9 cellular contexts compared by ENCODE assay signal in the genomic region with DNA sequence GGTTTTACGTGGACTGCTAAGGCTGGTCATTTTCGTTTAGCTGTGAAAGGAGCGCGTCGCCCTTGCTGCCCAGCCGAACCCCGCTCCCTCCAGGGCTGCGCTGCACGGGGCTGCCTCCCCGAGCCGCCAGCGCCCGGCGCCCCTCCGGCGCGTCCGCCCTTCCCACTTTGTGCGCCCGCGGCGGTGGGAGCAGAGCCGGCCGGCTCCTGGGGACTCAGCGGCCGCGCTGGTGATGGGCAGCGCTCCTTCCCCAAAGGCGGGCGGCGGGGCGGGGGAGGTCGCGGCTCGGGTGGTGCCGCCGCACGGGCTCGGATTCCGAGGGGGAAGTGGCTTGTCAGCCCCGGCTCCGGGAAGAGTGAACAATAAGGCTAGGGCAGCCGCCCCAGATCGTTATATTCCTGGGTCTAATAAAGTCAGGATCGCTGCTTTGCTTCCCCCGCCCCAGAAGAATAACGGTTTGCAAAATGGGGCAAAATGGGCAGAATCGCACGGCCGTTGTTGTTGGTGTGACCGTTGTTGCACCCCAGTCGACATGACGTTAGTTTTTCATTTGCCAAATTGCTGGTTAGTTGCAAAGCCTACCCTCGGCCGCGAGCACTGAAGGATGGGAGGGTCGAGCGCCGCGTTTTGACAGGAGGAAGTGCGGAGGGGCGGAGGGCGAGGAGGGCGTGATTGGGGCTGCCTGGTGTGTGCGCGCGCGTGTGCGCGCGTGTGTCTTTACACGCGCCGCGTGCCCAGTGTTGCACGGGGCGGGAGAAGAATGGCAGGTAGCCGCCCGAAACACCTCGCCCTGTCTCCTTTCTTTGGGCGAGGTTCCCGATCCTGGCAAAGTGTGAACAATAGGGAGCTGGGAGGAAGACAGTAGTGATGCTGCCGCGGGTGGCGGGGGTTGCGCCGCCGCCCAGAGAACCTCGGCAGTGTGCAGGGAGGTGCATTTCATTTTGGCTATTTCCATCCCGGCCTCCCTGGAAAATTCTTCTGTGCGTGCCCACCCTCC. TPM values are rescaled to one million over a fixed set of nuclear protein-coding genes. Genes with fewer than 3 reads are reported as not detected.
DNase-seq lines count a peak whose midpoint lies in the region; ATAC-seq lines count a peak whose summit lies in the region.
"Had no signal": no experiment of that assay in that cellular context is flagged by ENCODE, and none has a peak within 500 bp of the region (broad histone marks: within the 10 kb centered on the region; RNA-seq: fewer than 3 reads in every experiment).

No MANE protein-coding gene starts in this region.

- H3K36me3 Mint-ChIP-seq in activated naive CD8-positive, alpha-beta T cell treated with anti-CD3 and anti-CD28 coated beads for 36 hours: peaks cover 3% of the 10 kb centered on the region

- intact Hi-C loops in left ventricle myocardium superior (cut with micrococcal nuclease) (no loop called here), posterior vena cava (cut with DNase I) (loop anchor here in 1 of 2 donors (5.0 to 10.0 kb wide), 3 partner anchors 143 to 375 kb away; no protein-coding TSS in a partner anchor)

- H3K9me3 Mint-ChIP-seq in activated naive CD8-positive, alpha-beta T cell treated with anti-CD3 and anti-CD28 coated beads for 36 hours: no peaks in the 10 kb centered on the region

- peak overlapping the region; percentile 73 for H3K4me3 Mint-ChIP-seq in activated naive CD8-positive, alpha-beta T cell treated with anti-CD3 and anti-CD28 coated beads for 36 hours

- ATAC-seq in left ventricle myocardium superior (peak; percentile 42), GM19023 (IDR thresholded peaks at IDR 0.05; ENCODE audit: unreplicated experiment) (no peak), GM18909 (IDR thresholded peaks at IDR 0.05; ENCODE audit: poor library complexity, unreplicated experiment) (no peak)

- H3K4me1 Mint-ChIP-seq in activated naive CD8-positive, alpha-beta T cell treated with anti-CD3 and anti-CD28 coated beads for 36 hours: peaks cover 12% of the 10 kb centered on the region

- H3K27me3 Mint-ChIP-seq in activated naive CD8-positive, alpha-beta T cell treated with anti-CD3 and anti-CD28 coated beads for 36 hours: peaks cover 80% of the 10 kb centered on the region

- in situ Hi-C loops in G401 (cut with HindIII; ENCODE audit: low sequenced_read_pairs): no loop called here

- H3K27ac Mint-ChIP-seq in activated naive CD8-positive, alpha-beta T cell treated with anti-CD3 and anti-CD28 coated beads for 36 hours: no peak overlapping the region

- peak; percentile 63 for DNase-seq in G401 (ENCODE audit: low spot score)
- DNase-seq in NCI-H2029 treated with DMSO at 0.1 percent for 48 hours (lab: John Stamatoyannopoulos, UW): peak; percentile 47
- DNase-seq in activated naive CD8-positive, alpha-beta T cell treated with anti-CD3 and anti-CD28 coated beads for 36 hours: no peak
- peak; percentile 59 for DNase-seq in left ventricle myocardium superior
- DNase-seq in posterior vena cava (ENCODE audit: low spot score): peak; percentile 81
- no peak for DNase-seq in 8988T

RNA-seq across cellular contexts. Expression of a gene that starts 0.8 kb away (rescaled TPM):
- not detected in 2 replicates for total RNA-seq in G401 (2014; rRNA removed; shearing (Covaris generic))
- total RNA-seq in activated naive CD8-positive, alpha-beta T cell treated with anti-CD3 and anti-CD28 coated beads for 36 hours: under 1 TPM in 1 of 2 experiments, not detected in 1; 0.16 TPM
- total RNA-seq in left ventricle myocardium superior (244 TPM), posterior vena cava (100 to 1,000 TPM in 1 of 2 donors, 10 to 100 TPM in 1; 76.8 to 134 TPM)
- total RNA-seq: SK-MEL-5 had no signal

Comparison
In these comparisons a context has a peak if more than half of its experiments do, and no peak if none do; other contexts are left out.
1. DNase-seq: peak in G401 (single experiment), NCI-H2029 treated with DMSO at 0.1 percent for 48 hours (single experiment), left ventricle myocardium superior (single experiment) and posterior vena cava (single experiment); none in activated naive CD8-positive, alpha-beta T cell treated with anti-CD3 and anti-CD28 coated beads for 36 hours (single experiment) and 8988T (single experiment).
2. RNA of a gene that starts 0.8 kb away (total RNA-seq): 244 TPM in left ventricle myocardium superior (single experiment) and 76.8 to 134 TPM in posterior vena cava; 0.16 TPM in activated naive CD8-positive, alpha-beta T cell treated with anti-CD3 and anti-CD28 coated beads for 36 hours and not detected in G401; every median in the first group is over 10 times any median in the second.